Comparison of ENCODE assay signal across 1 cellular context in genomic region chr9:135563858-135564257, GRCh38.
TF ChIP-seq lines count a peak whose summit lies in the region.

No MANE protein-coding gene starts in this region.

TF ChIP-seq in GM23338, 12 proteins besides CTCF, POLR2A, EP300 and RAD21 (continued from another document):
- no peak for TF ChIP-seq ETS1 (IDR thresholded peaks at IDR 0.05)
- TF ChIP-seq NANOG (IDR thresholded peaks at IDR 0.05; ENCODE audit: borderline replicate concordance), result no peak
- no peak for TF ChIP-seq ZNF114 (CRISPR knock-in tag; IDR thresholded peaks at IDR 0.05)
- no peak for TF ChIP-seq JUNB (IDR thresholded peaks at IDR 0.05; ENCODE audit: unreplicated experiment)
- TF ChIP-seq, protein P1, sequence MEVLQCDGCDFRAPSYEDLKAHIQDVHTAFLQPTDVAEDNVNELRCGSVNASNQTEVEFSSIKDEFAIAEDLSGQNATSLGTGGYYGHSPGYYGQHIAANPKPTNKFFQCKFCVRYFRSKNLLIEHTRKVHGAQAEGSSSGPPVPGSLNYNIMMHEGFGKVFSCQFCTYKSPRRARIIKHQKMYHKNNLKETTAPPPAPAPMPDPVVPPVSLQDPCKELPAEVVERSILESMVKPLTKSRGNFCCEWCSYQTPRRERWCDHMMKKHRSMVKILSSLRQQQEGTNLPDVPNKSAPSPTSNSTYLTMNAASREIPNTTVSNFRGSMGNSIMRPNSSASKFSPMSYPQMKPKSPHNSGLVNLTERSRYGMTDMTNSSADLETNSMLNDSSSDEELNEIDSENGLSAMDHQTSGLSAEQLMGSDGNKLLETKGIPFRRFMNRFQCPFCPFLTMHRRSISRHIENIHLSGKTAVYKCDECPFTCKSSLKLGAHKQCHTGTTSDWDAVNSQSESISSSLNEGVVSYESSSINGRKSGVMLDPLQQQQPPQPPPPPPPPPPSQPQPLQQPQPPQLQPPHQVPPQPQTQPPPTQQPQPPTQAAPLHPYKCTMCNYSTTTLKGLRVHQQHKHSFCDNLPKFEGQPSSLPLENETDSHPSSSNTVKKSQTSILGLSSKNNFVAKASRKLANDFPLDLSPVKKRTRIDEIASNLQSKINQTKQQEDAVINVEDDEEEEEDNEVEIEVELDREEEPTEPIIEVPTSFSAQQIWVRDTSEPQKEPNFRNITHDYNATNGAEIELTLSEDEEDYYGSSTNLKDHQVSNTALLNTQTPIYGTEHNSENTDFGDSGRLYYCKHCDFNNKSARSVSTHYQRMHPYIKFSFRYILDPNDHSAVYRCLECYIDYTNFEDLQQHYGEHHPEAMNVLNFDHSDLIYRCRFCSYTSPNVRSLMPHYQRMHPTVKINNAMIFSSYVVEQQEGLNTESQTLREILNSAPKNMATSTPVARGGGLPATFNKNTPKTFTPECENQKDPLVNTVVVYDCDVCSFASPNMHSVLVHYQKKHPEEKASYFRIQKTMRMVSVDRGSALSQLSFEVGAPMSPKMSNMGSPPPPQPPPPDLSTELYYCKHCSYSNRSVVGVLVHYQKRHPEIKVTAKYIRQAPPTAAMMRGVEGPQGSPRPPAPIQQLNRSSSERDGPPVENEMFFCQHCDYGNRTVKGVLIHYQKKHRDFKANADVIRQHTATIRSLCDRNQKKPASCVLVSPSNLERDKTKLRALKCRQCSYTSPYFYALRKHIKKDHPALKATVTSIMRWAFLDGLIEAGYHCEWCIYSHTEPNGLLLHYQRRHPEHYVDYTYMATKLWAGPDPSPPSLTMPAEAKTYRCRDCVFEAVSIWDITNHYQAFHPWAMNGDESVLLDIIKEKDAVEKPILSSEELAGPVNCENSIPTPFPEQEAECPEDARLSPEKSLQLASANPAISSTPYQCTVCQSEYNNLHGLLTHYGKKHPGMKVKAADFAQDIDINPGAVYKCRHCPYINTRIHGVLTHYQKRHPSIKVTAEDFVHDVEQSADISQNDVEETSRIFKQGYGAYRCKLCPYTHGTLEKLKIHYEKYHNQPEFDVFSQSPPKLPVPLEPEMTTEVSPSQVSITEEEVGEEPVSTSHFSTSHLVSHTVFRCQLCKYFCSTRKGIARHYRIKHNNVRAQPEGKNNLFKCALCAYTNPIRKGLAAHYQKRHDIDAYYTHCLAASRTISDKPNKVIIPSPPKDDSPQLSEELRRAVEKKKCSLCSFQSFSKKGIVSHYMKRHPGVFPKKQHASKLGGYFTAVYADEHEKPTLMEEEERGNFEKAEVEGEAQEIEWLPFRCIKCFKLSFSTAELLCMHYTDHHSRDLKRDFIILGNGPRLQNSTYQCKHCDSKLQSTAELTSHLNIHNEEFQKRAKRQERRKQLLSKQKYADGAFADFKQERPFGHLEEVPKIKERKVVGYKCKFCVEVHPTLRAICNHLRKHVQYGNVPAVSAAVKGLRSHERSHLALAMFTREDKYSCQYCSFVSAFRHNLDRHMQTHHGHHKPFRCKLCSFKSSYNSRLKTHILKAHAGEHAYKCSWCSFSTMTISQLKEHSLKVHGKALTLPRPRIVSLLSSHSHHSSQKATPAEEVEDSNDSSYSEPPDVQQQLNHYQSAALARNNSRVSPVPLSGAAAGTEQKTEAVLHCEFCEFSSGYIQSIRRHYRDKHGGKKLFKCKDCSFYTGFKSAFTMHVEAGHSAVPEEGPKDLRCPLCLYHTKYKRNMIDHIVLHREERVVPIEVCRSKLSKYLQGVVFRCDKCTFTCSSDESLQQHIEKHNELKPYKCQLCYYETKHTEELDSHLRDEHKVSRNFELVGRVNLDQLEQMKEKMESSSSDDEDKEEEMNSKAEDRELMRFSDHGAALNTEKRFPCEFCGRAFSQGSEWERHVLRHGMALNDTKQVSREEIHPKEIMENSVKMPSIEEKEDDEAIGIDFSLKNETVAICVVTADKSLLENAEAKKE (CRISPR knock-in tag; IDR thresholded peaks at IDR 0.05), result no peak
- TF ChIP-seq, protein P2, sequence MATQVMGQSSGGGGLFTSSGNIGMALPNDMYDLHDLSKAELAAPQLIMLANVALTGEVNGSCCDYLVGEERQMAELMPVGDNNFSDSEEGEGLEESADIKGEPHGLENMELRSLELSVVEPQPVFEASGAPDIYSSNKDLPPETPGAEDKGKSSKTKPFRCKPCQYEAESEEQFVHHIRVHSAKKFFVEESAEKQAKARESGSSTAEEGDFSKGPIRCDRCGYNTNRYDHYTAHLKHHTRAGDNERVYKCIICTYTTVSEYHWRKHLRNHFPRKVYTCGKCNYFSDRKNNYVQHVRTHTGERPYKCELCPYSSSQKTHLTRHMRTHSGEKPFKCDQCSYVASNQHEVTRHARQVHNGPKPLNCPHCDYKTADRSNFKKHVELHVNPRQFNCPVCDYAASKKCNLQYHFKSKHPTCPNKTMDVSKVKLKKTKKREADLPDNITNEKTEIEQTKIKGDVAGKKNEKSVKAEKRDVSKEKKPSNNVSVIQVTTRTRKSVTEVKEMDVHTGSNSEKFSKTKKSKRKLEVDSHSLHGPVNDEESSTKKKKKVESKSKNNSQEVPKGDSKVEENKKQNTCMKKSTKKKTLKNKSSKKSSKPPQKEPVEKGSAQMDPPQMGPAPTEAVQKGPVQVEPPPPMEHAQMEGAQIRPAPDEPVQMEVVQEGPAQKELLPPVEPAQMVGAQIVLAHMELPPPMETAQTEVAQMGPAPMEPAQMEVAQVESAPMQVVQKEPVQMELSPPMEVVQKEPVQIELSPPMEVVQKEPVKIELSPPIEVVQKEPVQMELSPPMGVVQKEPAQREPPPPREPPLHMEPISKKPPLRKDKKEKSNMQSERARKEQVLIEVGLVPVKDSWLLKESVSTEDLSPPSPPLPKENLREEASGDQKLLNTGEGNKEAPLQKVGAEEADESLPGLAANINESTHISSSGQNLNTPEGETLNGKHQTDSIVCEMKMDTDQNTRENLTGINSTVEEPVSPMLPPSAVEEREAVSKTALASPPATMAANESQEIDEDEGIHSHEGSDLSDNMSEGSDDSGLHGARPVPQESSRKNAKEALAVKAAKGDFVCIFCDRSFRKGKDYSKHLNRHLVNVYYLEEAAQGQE (IDR thresholded peaks at IDR 0.05; ENCODE audit: unreplicated experiment), result no peak
- no peak for TF ChIP-seq EZH2phosphoT487 (IDR thresholded peaks at IDR 0.05; ENCODE audit: unreplicated experiment)
- TF ChIP-seq ZNF331 (CRISPR knock-in tag; IDR thresholded peaks at IDR 0.05; ENCODE audit: low read depth), result no peak
- TF ChIP-seq CREB1 (CRISPR knock-in tag; IDR thresholded peaks at IDR 0.05; ENCODE audit: low read depth), result no peak
- TF ChIP-seq POLR2AphosphoS5 (IDR thresholded peaks at IDR 0.05; ENCODE audit: low read depth), result no peak
- TF ChIP-seq EZH2 (IDR thresholded peaks at IDR 0.05; ENCODE audit: low read depth, unreplicated experiment), result no peak
